ENCODE assay signal across 1 cellular context in genomic region chr11:72778535-72779494, GRCh38.
TF ChIP-seq lines count a peak whose summit lies in the region.

No MANE protein-coding gene starts in this region.

TF ChIP-seq in HepG2, 621 proteins besides CTCF, POLR2A, EP300 and RAD21 (continued from another document and continues in another):
- TF ChIP-seq ZBTB10 (CRISPR knock-in tag; IDR thresholded peaks at IDR 0.05; ENCODE audit: borderline replicate concordance) (no peak), BRF2 (CRISPR knock-in tag; IDR thresholded peaks at IDR 0.05) (no peak), RAD51 (IDR thresholded peaks at IDR 0.05; ENCODE audit: borderline replicate concordance) (no peak), MBD4 (IDR thresholded peaks at IDR 0.05; ENCODE audit: borderline replicate concordance, low read length) (no peak), HIVEP1 (CRISPR knock-in tag; IDR thresholded peaks at IDR 0.05) (no peak; the same call in 1 of the 2 replicates), SNAPC4 (CRISPR knock-in tag; IDR thresholded peaks at IDR 0.05) (0 out of 2 replicates have a peak, but pooled peaks have one; percentile 47), KDM5A (IDR thresholded peaks at IDR 0.05; ENCODE audit: borderline replicate concordance, low read length) (no peak), ZNF407 (CRISPR knock-in tag; IDR thresholded peaks at IDR 0.05; ENCODE audit: not compliant biosample characterization) (no peak), NFATC3 (CRISPR knock-in tag; IDR thresholded peaks at IDR 0.05) (no peak), ISL2 (CRISPR knock-in tag; IDR thresholded peaks at IDR 0.05) (no peak), ZNF382 (CRISPR knock-in tag; IDR thresholded peaks at IDR 0.05; ENCODE audit: borderline replicate concordance) (no peak), MAFG (CRISPR knock-in tag; IDR thresholded peaks at IDR 0.05) (no peak), NFYC (CRISPR knock-in tag; IDR thresholded peaks at IDR 0.05) (no peak), HMGA1 (CRISPR knock-in tag; conservative IDR thresholded peaks at IDR 0.05) (no peak), ZNF33B (CRISPR knock-in tag; IDR thresholded peaks at IDR 0.05) (no peak), PAF1 (CRISPR knock-in tag; IDR thresholded peaks at IDR 0.05) (no peak), CENPT (CRISPR knock-in tag; IDR thresholded peaks at IDR 0.05; ENCODE audit: low read depth) (no peak), MAF1 (CRISPR knock-in tag; IDR thresholded peaks at IDR 0.05; ENCODE audit: borderline replicate concordance) (no peak), RCOR2 (CRISPR knock-in tag; IDR thresholded peaks at IDR 0.05) (no peak), ZFP82 (CRISPR knock-in tag; IDR thresholded peaks at IDR 0.05; ENCODE audit: borderline replicate concordance) (no peak), CENPBD1 (CRISPR knock-in tag; IDR thresholded peaks at IDR 0.05; ENCODE audit: borderline replicate concordance, low read depth) (no peak), FOSL1 (CRISPR knock-in tag; IDR thresholded peaks at IDR 0.05; ENCODE audit: borderline replicate concordance) (no peak), ZNF362 (CRISPR knock-in tag; IDR thresholded peaks at IDR 0.05; ENCODE audit: borderline replicate concordance) (no peak), PREB (CRISPR knock-in tag; IDR thresholded peaks at IDR 0.05) (no peak), ZNF589 (CRISPR knock-in tag; conservative IDR thresholded peaks at IDR 0.05) (no peak), NR3C1 (CRISPR knock-in tag; IDR thresholded peaks at IDR 0.05) (no peak), MAZ (IDR thresholded peaks at IDR 0.05; ENCODE audit: borderline replicate concordance, low read depth, low read length) (no peak), MAZ (CRISPR knock-in tag; IDR thresholded peaks at IDR 0.05; ENCODE audit: low read depth) (no peak), ZBTB26 (CRISPR knock-in tag; IDR thresholded peaks at IDR 0.05; ENCODE audit: borderline replicate concordance) (peak; percentile 66; the same call in 1 of the 2 replicates), NAIF1 (CRISPR knock-in tag; IDR thresholded peaks at IDR 0.05; ENCODE audit: borderline replicate concordance) (no peak), HOXA3 (CRISPR knock-in tag; IDR thresholded peaks at IDR 0.05) (no peak), KLF11 (CRISPR knock-in tag; IDR thresholded peaks at IDR 0.05) (no peak), ZSCAN29 (CRISPR knock-in tag; conservative IDR thresholded peaks at IDR 0.05) (no peak), MAX (IDR thresholded peaks at IDR 0.05) (no peak), MXD3 (CRISPR knock-in tag; IDR thresholded peaks at IDR 0.05) (no peak), PAWR (CRISPR knock-in tag; IDR thresholded peaks at IDR 0.05; ENCODE audit: borderline replicate concordance) (no peak), NCOA1 (CRISPR knock-in tag; IDR thresholded peaks at IDR 0.05) (no peak)
